1 cellular context compared by ENCODE assay signal in the genomic region with DNA sequence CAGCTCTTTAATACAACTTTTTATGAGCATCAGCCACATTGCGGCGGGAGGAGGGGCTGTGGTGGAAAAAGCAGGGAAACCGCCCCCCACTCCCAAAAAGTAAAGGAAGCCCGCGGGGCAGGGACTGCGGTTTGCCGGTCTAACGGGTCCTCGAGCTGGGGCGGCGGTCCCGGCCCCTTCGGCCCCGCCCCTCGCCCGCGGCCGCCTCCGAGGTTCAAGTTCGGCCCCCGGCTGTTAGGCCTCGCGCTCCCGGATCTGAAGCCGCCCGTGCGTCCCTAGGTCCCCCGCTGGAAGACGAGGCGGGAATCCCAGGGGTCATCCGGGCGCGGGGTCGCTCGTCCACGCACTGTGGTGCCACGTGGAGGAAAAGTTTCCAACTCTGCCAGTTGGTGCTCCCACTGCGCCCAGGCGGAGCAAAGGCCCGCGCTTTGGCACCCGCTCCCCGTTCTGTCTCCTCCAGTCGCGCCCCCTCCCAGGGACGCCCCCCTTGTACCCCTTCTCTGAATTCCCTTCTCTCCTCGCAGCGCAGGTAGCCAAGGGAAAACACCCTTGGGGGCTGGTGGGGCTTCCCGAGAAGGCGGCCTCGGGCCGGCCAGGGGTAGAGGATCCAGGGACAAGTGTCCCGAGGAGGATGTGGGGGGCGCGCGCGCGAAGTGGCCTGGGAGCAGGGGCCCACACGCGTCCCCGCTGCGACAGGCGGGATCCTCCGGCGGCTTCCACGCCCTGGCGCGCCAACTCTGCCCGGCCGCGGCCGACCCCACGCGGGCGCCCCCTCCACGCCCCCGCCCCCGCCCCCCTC.
TF ChIP-seq lines count a peak whose summit lies in the region.

No MANE protein-coding gene starts in this region.

TF ChIP-seq in HEK293, 187 proteins besides CTCF, POLR2A, EP300 and RAD21 (continued from another document):
- TF ChIP-seq, protein P1, sequence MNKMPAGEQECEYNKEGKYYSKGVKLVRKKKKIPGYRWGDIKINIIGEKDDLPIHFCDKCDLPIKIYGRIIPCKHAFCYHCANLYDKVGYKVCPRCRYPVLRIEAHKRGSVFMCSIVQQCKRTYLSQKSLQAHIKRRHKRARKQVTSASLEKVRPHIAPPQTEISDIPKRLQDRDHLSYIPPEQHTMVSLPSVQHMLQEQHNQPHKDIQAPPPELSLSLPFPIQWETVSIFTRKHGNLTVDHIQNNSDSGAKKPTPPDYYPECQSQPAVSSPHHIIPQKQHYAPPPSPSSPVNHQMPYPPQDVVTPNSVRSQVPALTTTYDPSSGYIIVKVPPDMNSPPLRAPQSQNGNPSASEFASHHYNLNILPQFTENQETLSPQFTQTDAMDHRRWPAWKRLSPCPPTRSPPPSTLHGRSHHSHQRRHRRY (tag by site-specific recombination; IDR thresholded peaks at IDR 0.05), result no peak; the same call in 1 of the 2 replicates
- TF ChIP-seq IKZF3 (tag by site-specific recombination; IDR thresholded peaks at IDR 0.05) (peak; percentile 75), ZNF292 (tag by site-specific recombination; IDR thresholded peaks at IDR 0.05; ENCODE audit: borderline replicate concordance, low read depth) (no peak), ZNF311 (tag by site-specific recombination; IDR thresholded peaks at IDR 0.05; ENCODE audit: borderline replicate concordance) (no peak), MEIS1 (CRISPR knock-in tag; IDR thresholded peaks at IDR 0.05; ENCODE audit: borderline replicate concordance) (no peak), ZNF629 (tag by site-specific recombination; IDR thresholded peaks at IDR 0.05) (0 out of 2 replicates have a peak, but pooled peaks have one; percentile 30), ZNF132 (tag by site-specific recombination; IDR thresholded peaks at IDR 0.05; ENCODE audit: borderline replicate concordance) (no peak), GFI1B (tag by site-specific recombination; IDR thresholded peaks at IDR 0.05) (no peak), ZNF664 (tag by site-specific recombination; IDR thresholded peaks at IDR 0.05) (peak; percentile 18; the same call in 1 of the 2 replicates), BCL11B (tag by site-specific recombination; IDR thresholded peaks at IDR 0.05; ENCODE audit: low read depth) (no peak; the same call in 1 of the 2 replicates), ZNF302 (tag by site-specific recombination; IDR thresholded peaks at IDR 0.05; ENCODE audit: low read depth) (no peak), ZNF658 (tag by site-specific recombination; IDR thresholded peaks at IDR 0.05) (no peak), TCF7L2 (IDR thresholded peaks at IDR 0.05; ENCODE audit: borderline replicate concordance, low read depth, low read length) (no peak), ZNF274 (IDR thresholded peaks at IDR 0.05; ENCODE audit: low read length) (no peak), ZNF274 (tag by site-specific recombination; IDR thresholded peaks at IDR 0.05; ENCODE audit: borderline replicate concordance) (no peak), ZNF843 (tag by site-specific recombination; IDR thresholded peaks at IDR 0.05) (0 out of 2 replicates have a peak, but pooled peaks have one; percentile 33), REPIN1 (tag by site-specific recombination; IDR thresholded peaks at IDR 0.05; ENCODE audit: low read depth) (no peak), ZNF426 (tag by site-specific recombination; IDR thresholded peaks at IDR 0.05) (no peak), EGR2 (tag by site-specific recombination; IDR thresholded peaks at IDR 0.05; ENCODE audit: low read depth) (peak; percentile 77; the same call in 1 of the 2 replicates), ZNF660 (tag by site-specific recombination; IDR thresholded peaks at IDR 0.05) (peak; percentile 35; the same call in 1 of the 2 replicates)
- TF ChIP-seq, protein P2, sequence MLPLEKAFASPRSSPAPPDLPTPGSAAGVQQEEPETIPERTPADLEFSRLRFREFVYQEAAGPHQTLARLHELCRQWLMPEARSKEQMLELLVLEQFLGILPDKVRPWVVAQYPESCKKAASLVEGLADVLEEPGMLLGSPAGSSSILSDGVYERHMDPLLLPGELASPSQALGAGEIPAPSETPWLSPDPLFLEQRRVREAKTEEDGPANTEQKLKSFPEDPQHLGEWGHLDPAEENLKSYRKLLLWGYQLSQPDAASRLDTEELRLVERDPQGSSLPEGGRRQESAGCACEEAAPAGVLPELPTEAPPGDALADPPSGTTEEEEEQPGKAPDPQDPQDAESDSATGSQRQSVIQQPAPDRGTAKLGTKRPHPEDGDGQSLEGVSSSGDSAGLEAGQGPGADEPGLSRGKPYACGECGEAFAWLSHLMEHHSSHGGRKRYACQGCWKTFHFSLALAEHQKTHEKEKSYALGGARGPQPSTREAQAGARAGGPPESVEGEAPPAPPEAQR (tag by site-specific recombination; IDR thresholded peaks at IDR 0.05), result no peak
- TF ChIP-seq, protein P3, sequence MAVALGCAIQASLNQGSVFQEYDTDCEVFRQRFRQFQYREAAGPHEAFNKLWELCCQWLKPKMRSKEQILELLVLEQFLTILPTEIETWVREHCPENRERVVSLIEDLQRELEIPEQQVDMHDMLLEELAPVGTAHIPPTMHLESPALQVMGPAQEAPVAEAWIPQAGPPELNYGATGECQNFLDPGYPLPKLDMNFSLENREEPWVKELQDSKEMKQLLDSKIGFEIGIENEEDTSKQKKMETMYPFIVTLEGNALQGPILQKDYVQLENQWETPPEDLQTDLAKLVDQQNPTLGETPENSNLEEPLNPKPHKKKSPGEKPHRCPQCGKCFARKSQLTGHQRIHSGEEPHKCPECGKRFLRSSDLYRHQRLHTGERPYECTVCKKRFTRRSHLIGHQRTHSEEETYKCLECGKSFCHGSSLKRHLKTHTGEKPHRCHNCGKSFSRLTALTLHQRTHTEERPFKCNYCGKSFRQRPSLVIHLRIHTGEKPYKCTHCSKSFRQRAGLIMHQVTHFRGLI (tag by site-specific recombination; IDR thresholded peaks at IDR 0.05), result no peak
